35 cellular contexts compared by ENCODE assay signal in the genomic region with DNA sequence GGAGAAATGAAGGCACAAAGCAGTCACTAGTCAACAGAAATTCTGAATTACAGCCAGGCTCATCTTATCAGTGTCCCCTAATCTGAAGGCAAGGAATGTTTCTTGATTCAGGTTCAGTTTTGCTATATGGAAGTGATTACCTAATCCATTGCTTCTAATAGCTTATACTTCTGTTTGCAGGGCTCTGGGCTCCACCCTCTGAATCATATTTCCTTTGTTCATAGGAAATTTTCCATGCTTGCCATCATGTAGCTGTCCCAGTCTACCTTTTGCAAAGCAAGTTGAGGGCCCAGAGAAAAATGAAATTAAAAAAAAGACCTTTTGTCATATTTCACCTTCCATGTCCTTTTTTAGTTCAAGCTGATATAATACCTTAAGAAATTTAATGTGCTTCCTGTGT.
"Had no signal": no experiment of that assay in that cellular context is flagged by ENCODE, and none has a peak within 500 bp of the region (broad histone marks: within the 10 kb centered on the region; RNA-seq: fewer than 3 reads in every experiment).

No MANE protein-coding gene starts in this region.

- H3K4me3 Mint-ChIP-seq: activated CD4-positive, alpha-beta T cell treated with anti-CD3 and anti-CD28 coated beads for 36 hours; activated CD4-positive, alpha-beta T cell treated with anti-CD3 and anti-CD28 coated beads, Interleukin-2, amount 10 ng/mL, durations not matched to agents 7 days and 5 days; activated CD8-positive, alpha-beta T cell treated with anti-CD3 and anti-CD28 coated beads, Interleukin-2, amount 10 ng/mL, durations not matched to agents 7 days and 5 days; activated naive CD4-positive, alpha-beta T cell treated with anti-CD3 and anti-CD28 coated beads, Interleukin-2, amount 50 U/mL, for 24 hours; activated naive CD8-positive, alpha-beta T cell treated with anti-CD3 and anti-CD28 coated beads, Interleukin-2, amount 10 ng/mL, durations not matched to agents 7 days and 5 days; activated T-cell treated with anti-CD3 and anti-CD28 coated beads, Interleukin-2, amount 50 U/mL, for 24 hours; T-helper 1 cell treated with Interleukin-12 subunit alpha and Interleukin-12 subunit beta and Interleukin-4 antibody, amounts not matched to agents 30 μg/mL and 1 μg/mL, for 36 hours; T-helper 2 cell treated with Interferon-gamma antibody and Interleukin-4, amounts not matched to agents 5 μg/mL and 100 μg/mL, for 36 hours; WTC11 had no signal

- H3K27me3 ChIP-seq: ascending aorta had no signal

- H3K4me1 Mint-ChIP-seq: activated CD4-positive, alpha-beta T cell treated with anti-CD3 and anti-CD28 coated beads for 36 hours; activated CD4-positive, alpha-beta T cell treated with anti-CD3 and anti-CD28 coated beads, Interleukin-2, amount 10 ng/mL, durations not matched to agents 7 days and 5 days; activated naive CD4-positive, alpha-beta T cell treated with anti-CD3 and anti-CD28 coated beads, Interleukin-2, amount 50 U/mL, for 24 hours; activated naive CD8-positive, alpha-beta T cell treated with anti-CD3 and anti-CD28 coated beads, Interleukin-2, amount 10 ng/mL, durations not matched to agents 7 days and 5 days; WTC11 had no signal

- DNase-seq: activated CD4-positive, alpha-beta T cell treated with anti-CD3 and anti-CD28 coated beads for 36 hours; activated CD4-positive, alpha-beta T cell treated with anti-CD3 and anti-CD28 coated beads, Interleukin-2, amount 10 ng/mL, durations not matched to agents 7 days and 5 days; activated CD4-positive, alpha-beta T cell treated with anti-CD3 and anti-CD28 coated beads, Interleukin-2, amount 50 U/mL, for 48 hours; activated CD8-positive, alpha-beta T cell treated with anti-CD3 and anti-CD28 coated beads, Interleukin-2, amount 10 ng/mL, durations not matched to agents 7 days and 5 days; activated gamma-delta T cell; activated naive CD4-positive, alpha-beta T cell treated with Interleukin-2 at 50 U/mL for 16 hours; activated naive CD8-positive, alpha-beta T cell treated with anti-CD3 and anti-CD28 coated beads, Interleukin-2, amount 10 ng/mL, durations not matched to agents 7 days and 5 days; activated T-cell treated with anti-CD3 and anti-CD28 coated beads, Interleukin-2, amount 50 U/mL, for 24 hours; amygdala; caudate nucleus; Kasumi-1; KG1; MM.1S; MV-4-11; NCI-H1105; NCI-H1417 treated with DMSO at 0.1 percent for 48 hours; NCI-H187 treated with DMSO at 0.1 percent for 48 hours; NCI-H2081; NCI-H2171 treated with DMSO at 0.1 percent for 48 hours; NCI-H226; NCI-H446 treated with DMSO at 0.1 percent for 48 hours; NCI-H524; NCI-H69; NCI-H82; PC-9; Right ventricle myocardium superior had no signal

- H3K9me3 ChIP-seq: ascending aorta had no signal

- ATAC-seq: activated CD4-positive, alpha-beta T cell treated with anti-CD3 and anti-CD28 coated beads for 36 hours; activated CD4-positive, CD25-positive, alpha-beta regulatory T cell treated with anti-CD3 and anti-CD28 coated beads, Interleukin-2, amount 50 U/mL, for 24 hours; activated CD8-positive, alpha-beta T cell treated with anti-CD3 and anti-CD28 coated beads, Interleukin-2, amount 10 ng/mL, durations not matched to agents 7 days and 5 days; WTC11 had no signal

- H3K27ac Mint-ChIP-seq: activated CD4-positive, alpha-beta T cell treated with anti-CD3 and anti-CD28 coated beads for 36 hours; activated CD4-positive, alpha-beta T cell treated with anti-CD3 and anti-CD28 coated beads, Interleukin-2, amount 10 ng/mL, durations not matched to agents 7 days and 5 days; activated CD8-positive, alpha-beta T cell treated with anti-CD3 and anti-CD28 coated beads, Interleukin-2, amount 10 ng/mL, durations not matched to agents 7 days and 5 days; activated naive CD4-positive, alpha-beta T cell treated with anti-CD3 and anti-CD28 coated beads, Interleukin-2, amount 50 U/mL, for 24 hours; activated naive CD8-positive, alpha-beta T cell treated with anti-CD3 and anti-CD28 coated beads, Interleukin-2, amount 10 ng/mL, durations not matched to agents 7 days and 5 days; activated T-cell treated with anti-CD3 and anti-CD28 coated beads, Interleukin-2, amount 50 U/mL, for 24 hours; activated T-helper 2 cell treated with anti-CD3 and anti-CD28 coated beads, Interferon-gamma antibody, Interleukin-2, Interleukin-4, amounts not matched to agents 10 μg/mL and 5 μg/mL and 100 μg/mL, durations not matched to agents 14 hours and 24 hours and 36 hours; T-helper 1 cell treated with Interleukin-12 subunit alpha and Interleukin-12 subunit beta and Interleukin-4 antibody, amounts not matched to agents 30 μg/mL and 1 μg/mL, for 36 hours; T-helper 2 cell treated with Interferon-gamma antibody and Interleukin-4, amounts not matched to agents 5 μg/mL and 100 μg/mL, for 36 hours; WTC11 had no signal

- H3K4me3 ChIP-seq: ascending aorta, PC-9, SK-N-MC had no signal

- H3K4me1 ChIP-seq: ascending aorta had no signal

- H3K27me3 Mint-ChIP-seq: activated CD4-positive, alpha-beta T cell treated with anti-CD3 and anti-CD28 coated beads, Interleukin-2, amount 10 ng/mL, durations not matched to agents 7 days and 5 days; activated naive CD8-positive, alpha-beta T cell treated with anti-CD3 and anti-CD28 coated beads, Interleukin-2, amount 10 ng/mL, durations not matched to agents 7 days and 5 days had no signal

- H3K36me3 ChIP-seq: ascending aorta had no signal

- H3K27ac ChIP-seq: ascending aorta, PC-9, RWPE1, SK-N-MC had no signal

- H3K36me3 Mint-ChIP-seq: activated naive CD4-positive, alpha-beta T cell treated with anti-CD3 and anti-CD28 coated beads, Interleukin-2, amount 50 U/mL, for 24 hours; activated naive CD8-positive, alpha-beta T cell treated with anti-CD3 and anti-CD28 coated beads, Interleukin-2, amount 10 ng/mL, durations not matched to agents 7 days and 5 days had no signal
